8 cellular contexts compared by ENCODE assay signal in genomic region chr1:234978397-234979291, GRCh38.
DNase-seq lines count a peak whose midpoint lies in the region; ATAC-seq lines count a peak whose summit lies in the region.

No MANE protein-coding gene starts in this region.

- H3K9me3 Mint-ChIP-seq in activated naive CD8-positive, alpha-beta T cell treated with anti-CD3 and anti-CD28 coated beads for 36 hours = peaks cover 1% of the 10 kb centered on the region

- peaks cover 18% of the 10 kb centered on the region for H3K36me3 Mint-ChIP-seq in activated naive CD8-positive, alpha-beta T cell treated with anti-CD3 and anti-CD28 coated beads for 36 hours

- no peaks in the 10 kb centered on the region for H3K27me3 Mint-ChIP-seq in activated naive CD8-positive, alpha-beta T cell treated with anti-CD3 and anti-CD28 coated beads for 36 hours

- H3K9ac ChIP-seq in skeletal muscle satellite cell (ENCODE audit: low read depth, low read length) = peak overlapping the region; percentile 86

- H3K27me3 ChIP-seq in skeletal muscle satellite cell (ENCODE audit: control insufficient read depth, insufficient read depth, low read length) = no peaks in the 10 kb centered on the region

- no peaks in the 10 kb centered on the region for H3K36me3 ChIP-seq in skeletal muscle satellite cell (ENCODE audit: insufficient read depth, low read length)

- H3K4me3 Mint-ChIP-seq in activated naive CD8-positive, alpha-beta T cell treated with anti-CD3 and anti-CD28 coated beads for 36 hours = peak overlapping the region; percentile 68

- H3K4me3 ChIP-seq in skeletal muscle satellite cell (ENCODE audit: low read length) = no peak overlapping the region

- no peaks in the 10 kb centered on the region for H3K9me3 ChIP-seq in skeletal muscle satellite cell (replicated peaks; ENCODE audit: low read length)

- H3K4me1 Mint-ChIP-seq in activated naive CD8-positive, alpha-beta T cell treated with anti-CD3 and anti-CD28 coated beads for 36 hours = peaks cover 68% of the 10 kb centered on the region

- H3K4me1 ChIP-seq in skeletal muscle satellite cell (ENCODE audit: control insufficient read depth, insufficient read depth, low read length) = peaks cover 79% of the 10 kb centered on the region

- peak overlapping the region; percentile 93 for H3K27ac Mint-ChIP-seq in activated naive CD8-positive, alpha-beta T cell treated with anti-CD3 and anti-CD28 coated beads for 36 hours

- ATAC-seq in GM18909 (IDR thresholded peaks at IDR 0.05; ENCODE audit: poor library complexity, unreplicated experiment) (peak; percentile 74), HG03103 (IDR thresholded peaks at IDR 0.05; ENCODE audit: low read depth, unreplicated experiment) (peak; percentile 63), left cardiac atrium (peak; percentile 35 to 43)

- intact Hi-C loops in left cardiac atrium (cut with DNase I) = loop anchor here in 1 of 2 donors (5.0 kb wide), 1 partner anchor 99 kb away; no protein-coding TSS in a partner anchor

- peak in 11 of 14 donors; percentile 37 to 76 (median 66) for DNase-seq in C1 segment of cervical spinal cord (lab: John Stamatoyannopoulos, UW)
- DNase-seq in OCI-M1 (lab: John Stamatoyannopoulos, UW) = peak; percentile 53
- DNase-seq in activated naive CD8-positive, alpha-beta T cell treated with anti-CD3 and anti-CD28 coated beads for 36 hours = peak; percentile 60
- DNase-seq in left cardiac atrium = peak; percentile 58
- no peak for DNase-seq in cerebellum (ENCODE audit: low spot score)

- H3K4me2 ChIP-seq in skeletal muscle satellite cell (ENCODE audit: low read length) = peak overlapping the region; percentile 56
